16 cellular contexts compared by ENCODE assay signal in genomic region chr11:109696191-109696897, GRCh38.
DNase-seq lines count a peak whose midpoint lies in the region; ATAC-seq, FAIRE-seq and TF ChIP-seq lines count a peak whose summit lies in the region.
"Had no signal": no experiment of that assay in that cellular context is flagged by ENCODE, and none has a peak within 500 bp of the region (broad histone marks: within the 10 kb centered on the region; RNA-seq: fewer than 3 reads in every experiment).

No MANE protein-coding gene starts in this region.

- TF ChIP-seq CTCF in H1 (IDR thresholded peaks at IDR 0.05; ENCODE audit: control extremely low read depth in 1 of 3, insufficient read depth in 1 of 3, low read depth in 1 of 3, low read length in 3 of 3) (no peak), OCI-LY7 (conservative IDR thresholded peaks at IDR 0.05; ENCODE audit: low read length) (no peak)

- no peak for FAIRE-seq in H1 (lab: Jason Lieb, UNC)

- H4K8ac ChIP-seq in H1 (ENCODE audit: extremely low read depth, insufficient read depth, low read length) (peak overlapping the region; percentile 31; the same call in 1 of the 2 replicates), mesendoderm (ENCODE audit: low read depth, low read length) (no peak overlapping the region)

- no peak overlapping the region for H4K91ac ChIP-seq in H1 (replicated peaks; ENCODE audit: insufficient read length, low read length)

- H2AFZ ChIP-seq in H1 (ENCODE audit: low read length) (peak overlapping the region; percentile 97; the same call in 1 of the 2 replicates), OCI-LY7 (ENCODE audit: low read length) (no peak overlapping the region)

- H3K27ac ChIP-seq in H1 (ENCODE audit: low read depth, low read length): no peak overlapping the region
- H3K27ac ChIP-seq in mesendoderm (ENCODE audit: low read depth, low read length): no peak overlapping the region
- no peak overlapping the region for H3K27ac ChIP-seq in OCI-LY7 (ENCODE audit: low read depth, low read length, poor library complexity, severe bottlenecking)
- H3K27ac ChIP-seq: coronary artery, vagina had no signal

- H3K36me3 ChIP-seq in MG63 (no peaks in the 10 kb centered on the region), H1 (ENCODE audit: control insufficient read depth in 2 of 4, insufficient read depth in 4 of 4, low read length in 3 of 4) (no peaks in the 10 kb centered on the region), mesendoderm (ENCODE audit: control insufficient read depth, insufficient read depth, low read length) (no peaks in the 10 kb centered on the region), OCI-LY7 (ENCODE audit: insufficient read depth, low read length) (no peaks in the 10 kb centered on the region)
- H3K36me3 ChIP-seq: vagina had no signal

- no peak overlapping the region for H3K4me3 ChIP-seq in MG63
- no peak overlapping the region for H3K4me3 ChIP-seq in H1 (ENCODE audit: extremely low read depth in 1 of 4, insufficient read depth in 2 of 4, low read depth in 3 of 4, low read length in 4 of 4)
- no peak overlapping the region for H3K4me3 ChIP-seq in mesendoderm (ENCODE audit: low read length)
- no peak overlapping the region for H3K4me3 ChIP-seq in OCI-LY7 (ENCODE audit: low read depth, low read length, poor library complexity, severe bottlenecking)
- H3K4me3 ChIP-seq: coronary artery, vagina had no signal

- H3K4ac ChIP-seq in H1 (replicated peaks; ENCODE audit: insufficient read length, low read depth, low read length): no peak overlapping the region
- no peak overlapping the region for H3K4ac ChIP-seq in mesendoderm (ENCODE audit: low read depth, low read length)

- H3K4me1 ChIP-seq in H1 (replicated peaks in 1 of 4; ENCODE audit: control insufficient read depth in 3 of 4, insufficient read depth in 4 of 4, low read length in 3 of 4) (no peaks in the 10 kb centered on the region), mesendoderm (ENCODE audit: control insufficient read depth, low read depth, low read length) (no peaks in the 10 kb centered on the region), OCI-LY7 (ENCODE audit: insufficient read depth, low read length, poor library complexity, severe bottlenecking) (no peaks in the 10 kb centered on the region)
- H3K4me1 ChIP-seq: Caco-2, vagina had no signal

- H3K4me2 ChIP-seq in H1 (ENCODE audit: insufficient read depth in 1 of 2, low read depth in 2 of 2, low read length in 2 of 2) (no peak overlapping the region), mesendoderm (ENCODE audit: low read length) (no peak overlapping the region), OCI-LY7 (ENCODE audit: low read length) (no peak overlapping the region)

- TF ChIP-seq EP300 in H1 (IDR thresholded peaks at IDR 0.05; ENCODE audit: borderline replicate concordance in 1 of 2, low read depth in 2 of 2, low read length in 2 of 2): no peak

- no peak for ATAC-seq in HG03097 (IDR thresholded peaks at IDR 0.05; ENCODE audit: low FRiP score, unreplicated experiment)

- no peaks in the 10 kb centered on the region for H4K20me1 ChIP-seq in H1 (replicated peaks in 1 of 2; ENCODE audit: control insufficient read depth in 1 of 2, insufficient read depth in 2 of 2, low read length in 2 of 2)
- H4K20me1 ChIP-seq in OCI-LY7 (ENCODE audit: insufficient read depth, low read length): no peaks in the 10 kb centered on the region

- no peak overlapping the region for H2BK5ac ChIP-seq in H1 (ENCODE audit: low read depth, low read length)
- no peak overlapping the region for H2BK5ac ChIP-seq in mesendoderm (ENCODE audit: low read length)

- DNase-seq in ELR (ENCODE audit: low read depth) (peak; percentile 82), MG63 (peak; percentile 55), H1 (ENCODE audit: low read depth in 1 of 2, low spot score in 2 of 2) (no peak), mesendoderm (peak; percentile 7), NCI-H1694 treated with DMSO at 0.1 percent for 48 hours (lab: John Stamatoyannopoulos, UW) (no peak), OCI-LY7 (ENCODE audit: low spot score) (no peak), NCI-H2171 treated with DMSO at 0.1 percent for 48 hours (lab: John Stamatoyannopoulos, UW) (no peak)
- DNase-seq: activated CD4-positive, CD25-positive, alpha-beta regulatory T cell; activated CD8-positive, alpha-beta memory T cell treated with anti-CD3 and anti-CD28 coated beads, Interleukin-2, amount 10 ng/mL, durations not matched to agents 7 days and 5 days; midbrain; retina; Right ventricle myocardium superior had no signal

- POLR2A ChIA-PET in H1 (lab: Charles Lee; ENCODE audit: partially characterized antibody) (no interaction called here), OCI-LY7 (lab: Charles Lee) (no interaction called here)

- no peak for TF ChIP-seq RAD21 in H1 (IDR thresholded peaks at IDR 0.05 in 1 of 2, conservative IDR thresholded peaks at IDR 0.05 in 1 of 2; ENCODE audit: low read depth in 2 of 2, low read length in 2 of 2)

- WGBS in H1 (ENCODE audit: extremely low coverage in 1 of 2, insufficient coverage in 1 of 2, insufficient read length in 1 of 2, insufficient replicate concordance in 2 of 2, low coverage in 1 of 2, low lambda C conversion rate in 2 of 2, missing lambda C conversion rate in 1 of 2), 2 experiments: 95% methylated on average over 3 of the region's 3 CpGs; no CpG with 5 or more reads in 1 of the 2 experiments
- no CpG with 5 or more reads among the region's 3 CpGs for WGBS in mesendoderm (ENCODE audit: extremely low coverage, insufficient coverage, low lambda C conversion rate)

- H2AK5ac ChIP-seq in H1 (ENCODE audit: low read depth, low read length): no peak overlapping the region
- no peak overlapping the region for H2AK5ac ChIP-seq in mesendoderm (ENCODE audit: low read length)

- H3K9ac ChIP-seq in H1 (replicated peaks in 1 of 4; ENCODE audit: extremely low read depth in 1 of 4, low read depth in 3 of 4, low read length in 3 of 4) (no peak overlapping the region), mesendoderm (ENCODE audit: low read length) (no peak overlapping the region)

- H3K9me2 ChIP-seq in OCI-LY7 (ENCODE audit: insufficient read depth, low read length): no peaks in the 10 kb centered on the region

- peaks cover 7% of the 10 kb centered on the region for H3K9me3 ChIP-seq in MG63
- peaks cover 8 to 11% of the 10 kb centered on the region in 2 experiments for H3K9me3 ChIP-seq in H1 (ENCODE audit: insufficient read depth in 2 of 2, low read depth in 1 of 2, low read length in 1 of 2)
- 0 out of 2 replicates have a peak, but pooled peaks cover 6% of the 10 kb centered on the region for H3K9me3 ChIP-seq in OCI-LY7 (ENCODE audit: low read length)

- no peaks in the 10 kb centered on the region for H3K79me1 ChIP-seq in H1 (ENCODE audit: low read depth, low read length)
- H3K79me1 ChIP-seq in mesendoderm (ENCODE audit: low read length): no peaks in the 10 kb centered on the region

- no peak overlapping the region for H2BK12ac ChIP-seq in H1 (ENCODE audit: low read depth, low read length)

- H3K23ac ChIP-seq in H1 (ENCODE audit: insufficient read length) (no peak overlapping the region), mesendoderm (ENCODE audit: low read length) (no peak overlapping the region)

- H3K79me2 ChIP-seq in H1 (ENCODE audit: control insufficient read depth in 1 of 2, insufficient read depth in 2 of 2, low read length in 2 of 2) (no peaks in the 10 kb centered on the region), mesendoderm (ENCODE audit: control insufficient read depth, insufficient read depth, low read length) (no peaks in the 10 kb centered on the region), OCI-LY7 (ENCODE audit: insufficient read depth, low read depth, low read length) (no peaks in the 10 kb centered on the region)

- H2BK20ac ChIP-seq in H1 (ENCODE audit: low read length): no peak overlapping the region

- no peak overlapping the region for H3K14ac ChIP-seq in H1 (ENCODE audit: insufficient read length)

- H3K23me2 ChIP-seq in H1 (ENCODE audit: low read depth, low read length): no peaks in the 10 kb centered on the region; the same call in 1 of the 2 replicates

- H3K18ac ChIP-seq in H1 (ENCODE audit: extremely low read depth, low read length) (no peak overlapping the region), mesendoderm (ENCODE audit: low read length) (no peak overlapping the region)

- no peak overlapping the region for H4K5ac ChIP-seq in H1 (ENCODE audit: insufficient read length, low read depth, low read length)
- no peak overlapping the region for H4K5ac ChIP-seq in mesendoderm (ENCODE audit: low read length)

- no peak for TF ChIP-seq POLR2A in H1 (IDR thresholded peaks at IDR 0.05; ENCODE audit: control extremely low read depth in 1 of 2, low read depth in 2 of 2, low read length in 2 of 2)

- H3K27me3 ChIP-seq in MG63 (no peaks in the 10 kb centered on the region), H1 (replicated peaks in 1 of 4; ENCODE audit: control insufficient read depth in 3 of 4, extremely low read depth in 1 of 4, insufficient read depth in 3 of 4, low read length in 3 of 4) (no peaks in the 10 kb centered on the region), mesendoderm (ENCODE audit: insufficient read depth, low read length, poor library complexity) (no peaks in the 10 kb centered on the region)
- H3K27me3 ChIP-seq: vagina had no signal

- intact Hi-C loops in OCI-LY7 (cut with micrococcal nuclease; ENCODE audit: unreplicated experiment): loop anchor here (5.0 kb wide), 1 partner anchor 999 kb away; no protein-coding TSS in a partner anchor

- H2BK120ac ChIP-seq in H1 (replicated peaks; ENCODE audit: low read depth, low read length) (no peak overlapping the region), mesendoderm (ENCODE audit: low read depth, low read length) (no peak overlapping the region)

- H2BK15ac ChIP-seq in H1 (ENCODE audit: low read length) (no peak overlapping the region), mesendoderm (replicated peaks; ENCODE audit: low read depth) (no peak overlapping the region)

- CTCF ChIA-PET in H1 (lab: Charles Lee; ENCODE audit: partially characterized antibody): interaction anchor here (0.6 to 4.8 kb wide), 38 partner anchors 9 to 825 kb away, joined by 3 to 25 read pairs (median 4); no protein-coding TSS in a partner anchor
- CTCF ChIA-PET in OCI-LY7 (lab: Charles Lee; ENCODE audit: unreplicated experiment): interaction anchor here (0.6 kb wide), 1 partner anchor 142 kb away, joined by 3 read pairs; no protein-coding TSS in a partner anchor

- H3K56ac ChIP-seq in H1 (replicated peaks; ENCODE audit: insufficient read length, low read depth, low read length) (no peak overlapping the region), mesendoderm (ENCODE audit: low read length) (no peak overlapping the region)

- BruUV-seq in OCI-LY7 (replicated peaks; lab: Mats Ljungman, UMichigan): no TSS peak

TF ChIP-seq in H1, 55 proteins besides CTCF, POLR2A, EP300 and RAD21:
- TF ChIP-seq EGR1 (IDR thresholded peaks at IDR 0.05; ENCODE audit: borderline replicate concordance, low read depth, low read length) (no peak), FOSL1 (IDR thresholded peaks at IDR 0.05; ENCODE audit: insufficient read depth, low read depth, low read length) (no peak)

Comparison
In these comparisons a context has a peak if more than half of its experiments do, and no peak if none do; other contexts are left out.
1. DNase-seq: peak in ELR (single experiment), MG63 (single experiment) and mesendoderm (single experiment); none in H1 (0 of 2), NCI-H1694 treated with DMSO at 0.1 percent for 48 hours (single experiment), OCI-LY7 (single experiment) and NCI-H2171 treated with DMSO at 0.1 percent for 48 hours (single experiment).